In genomic region chr17:5557990-5558389, GRCh38 we compare ENCODE assay signal across 1 cellular context.
TF ChIP-seq lines count a peak whose summit lies in the region.

No MANE protein-coding gene starts in this region.

TF ChIP-seq in IMR-90, 13 proteins besides CTCF, POLR2A, EP300 and RAD21 (continued from another document):
- TF ChIP-seq USF2 (IDR thresholded peaks at IDR 0.05; ENCODE audit: low read depth, low read length) (no peak), NFE2L2 (IDR thresholded peaks at IDR 0.05; ENCODE audit: low read depth, low read length) (no peak), RFX5 (IDR thresholded peaks at IDR 0.05; ENCODE audit: low read depth, low read length) (no peak), FOS (IDR thresholded peaks at IDR 0.05; ENCODE audit: low read depth, low read length) (no peak), ELK1 (IDR thresholded peaks at IDR 0.05; ENCODE audit: borderline replicate concordance, low read depth, low read length) (no peak), MAZ (IDR thresholded peaks at IDR 0.05; ENCODE audit: borderline replicate concordance, low read depth, low read length) (no peak), RCOR1 (IDR thresholded peaks at IDR 0.05; ENCODE audit: insufficient replicate concordance, low read length) (no peak)
